In genomic region chr6:167735498-167736201, GRCh38 we compare ENCODE assay signal across 1 cellular context.
TF ChIP-seq lines count a peak whose summit lies in the region.

No MANE protein-coding gene starts in this region.

TF ChIP-seq in HepG2, 621 proteins besides CTCF, POLR2A, EP300 and RAD21 (continued from another document and continues in another):
- TF ChIP-seq, protein P1, sequence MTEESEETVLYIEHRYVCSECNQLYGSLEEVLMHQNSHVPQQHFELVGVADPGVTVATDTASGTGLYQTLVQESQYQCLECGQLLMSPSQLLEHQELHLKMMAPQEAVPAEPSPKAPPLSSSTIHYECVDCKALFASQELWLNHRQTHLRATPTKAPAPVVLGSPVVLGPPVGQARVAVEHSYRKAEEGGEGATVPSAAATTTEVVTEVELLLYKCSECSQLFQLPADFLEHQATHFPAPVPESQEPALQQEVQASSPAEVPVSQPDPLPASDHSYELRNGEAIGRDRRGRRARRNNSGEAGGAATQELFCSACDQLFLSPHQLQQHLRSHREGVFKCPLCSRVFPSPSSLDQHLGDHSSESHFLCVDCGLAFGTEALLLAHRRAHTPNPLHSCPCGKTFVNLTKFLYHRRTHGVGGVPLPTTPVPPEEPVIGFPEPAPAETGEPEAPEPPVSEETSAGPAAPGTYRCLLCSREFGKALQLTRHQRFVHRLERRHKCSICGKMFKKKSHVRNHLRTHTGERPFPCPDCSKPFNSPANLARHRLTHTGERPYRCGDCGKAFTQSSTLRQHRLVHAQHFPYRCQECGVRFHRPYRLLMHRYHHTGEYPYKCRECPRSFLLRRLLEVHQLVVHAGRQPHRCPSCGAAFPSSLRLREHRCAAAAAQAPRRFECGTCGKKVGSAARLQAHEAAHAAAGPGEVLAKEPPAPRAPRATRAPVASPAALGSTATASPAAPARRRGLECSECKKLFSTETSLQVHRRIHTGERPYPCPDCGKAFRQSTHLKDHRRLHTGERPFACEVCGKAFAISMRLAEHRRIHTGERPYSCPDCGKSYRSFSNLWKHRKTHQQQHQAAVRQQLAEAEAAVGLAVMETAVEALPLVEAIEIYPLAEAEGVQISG (CRISPR knock-in tag; IDR thresholded peaks at IDR 0.05): no peak; the same call in 1 of the 2 replicates
- TF ChIP-seq ZNF446 (CRISPR knock-in tag; IDR thresholded peaks at IDR 0.05) (peak; percentile 22; the same call in 1 of the 2 replicates), PHF5A (CRISPR knock-in tag; IDR thresholded peaks at IDR 0.05; ENCODE audit: low read depth, unreplicated experiment) (no peak), ZMYM4 (CRISPR knock-in tag; IDR thresholded peaks at IDR 0.05) (peak; percentile 94), ZNF547 (CRISPR knock-in tag; IDR thresholded peaks at IDR 0.05) (peak; percentile 68), ZNF280D (CRISPR knock-in tag; IDR thresholded peaks at IDR 0.05) (peak; percentile 99), HNRNPL (IDR thresholded peaks at IDR 0.05; ENCODE audit: low read depth, low read length) (0 out of 2 replicates have a peak, but pooled peaks have one; percentile 22), SMAD3 (CRISPR knock-in tag; IDR thresholded peaks at IDR 0.05) (no peak), ZNF660 (CRISPR knock-in tag; IDR thresholded peaks at IDR 0.05; ENCODE audit: borderline replicate concordance, low read depth) (no peak), NR2F6 (IDR thresholded peaks at IDR 0.05) (peak; percentile 100), NR2F6 (CRISPR knock-in tag; IDR thresholded peaks at IDR 0.05) (peak; percentile 96), ZNF124 (CRISPR knock-in tag; IDR thresholded peaks at IDR 0.05) (0 out of 2 replicates have a peak, but pooled peaks have one; percentile 38), ZNF607 (CRISPR knock-in tag; IDR thresholded peaks at IDR 0.05; ENCODE audit: borderline replicate concordance) (0 out of 2 replicates have a peak, but pooled peaks have one; percentile 73), ZNF431 (CRISPR knock-in tag; IDR thresholded peaks at IDR 0.05; ENCODE audit: borderline replicate concordance, low read depth) (peak; percentile 80), ZNF292 (CRISPR knock-in tag; IDR thresholded peaks at IDR 0.05; ENCODE audit: borderline replicate concordance, low read depth) (peak; percentile 96), FOXC1 (CRISPR knock-in tag; IDR thresholded peaks at IDR 0.05; ENCODE audit: borderline replicate concordance) (0 out of 2 replicates have a peak, but pooled peaks have one; percentile 43), SALL1 (CRISPR knock-in tag; IDR thresholded peaks at IDR 0.05) (peak; percentile 97), ZNF550 (CRISPR knock-in tag; IDR thresholded peaks at IDR 0.05; ENCODE audit: borderline replicate concordance) (0 out of 2 replicates have a peak, but pooled peaks have one; percentile 30), NR2F1 (CRISPR knock-in tag; IDR thresholded peaks at IDR 0.05) (peak; percentile 99), TARDBP (CRISPR knock-in tag; IDR thresholded peaks at IDR 0.05) (peak; percentile 66; the same call in 1 of the 2 replicates), NCOA2 (CRISPR knock-in tag; IDR thresholded peaks at IDR 0.05) (peak; percentile 60; the same call in 1 of the 2 replicates), CCAR2 (optimal IDR thresholded peaks at IDR 0.05; ENCODE audit: low read depth, low read length) (no peak), TBL1XR1 (IDR thresholded peaks at IDR 0.05; ENCODE audit: borderline replicate concordance, low read length, partially characterized antibody) (peak; percentile 79), ZNF740 (CRISPR knock-in tag; IDR thresholded peaks at IDR 0.05) (peak; percentile 68), GATAD2A (CRISPR knock-in tag; IDR thresholded peaks at IDR 0.05) (peak; percentile 77), PTBP1 (IDR thresholded peaks at IDR 0.05; ENCODE audit: low read depth, low read length, poor library complexity, severe bottlenecking) (peak; percentile 54), SALL2 (CRISPR knock-in tag; IDR thresholded peaks at IDR 0.05) (peak; percentile 68), BORCS8-MEF2B (CRISPR knock-in tag; IDR thresholded peaks at IDR 0.05) (peak; percentile 18; the same call in 1 of the 2 replicates), MAX (IDR thresholded peaks at IDR 0.05) (peak; percentile 80), ZBTB38 (CRISPR knock-in tag; IDR thresholded peaks at IDR 0.05) (peak; percentile 93; the same call in 1 of the 2 replicates), POGZ (CRISPR knock-in tag; IDR thresholded peaks at IDR 0.05) (peak; percentile 95), ZNF674 (CRISPR knock-in tag; IDR thresholded peaks at IDR 0.05; ENCODE audit: low read depth) (0 out of 2 replicates have a peak, but pooled peaks have one; percentile 34), TEAD3 (CRISPR knock-in tag; optimal IDR thresholded peaks at IDR 0.05; ENCODE audit: borderline replicate concordance) (peak; percentile 51), KDM5A (IDR thresholded peaks at IDR 0.05; ENCODE audit: borderline replicate concordance, low read length) (no peak), ZNF501 (CRISPR knock-in tag; IDR thresholded peaks at IDR 0.05) (peak; percentile 87), PATZ1 (CRISPR knock-in tag; IDR thresholded peaks at IDR 0.05) (peak; percentile 82), KLF16 (CRISPR knock-in tag; IDR thresholded peaks at IDR 0.05) (0 out of 4 replicates have a peak, but pooled peaks of 1 of the 2 experiments have one; percentile 23), ZNF878 (CRISPR knock-in tag; IDR thresholded peaks at IDR 0.05) (no peak), KDM1A (CRISPR knock-in tag; IDR thresholded peaks at IDR 0.05) (peak; percentile 74; the same call in 1 of the 2 replicates), ZNF589 (CRISPR knock-in tag; conservative IDR thresholded peaks at IDR 0.05) (0 out of 2 replicates have a peak, but pooled peaks have one; percentile 44), ZFP36L1 (CRISPR knock-in tag; IDR thresholded peaks at IDR 0.05) (0 out of 2 replicates have a peak, but pooled peaks have one; percentile 63), GABPA (IDR thresholded peaks at IDR 0.05; ENCODE audit: low read depth, low read length) (no peak), GABPA (CRISPR knock-in tag; IDR thresholded peaks at IDR 0.05; ENCODE audit: low read depth) (peak; percentile 61), ZNF441 (CRISPR knock-in tag; IDR thresholded peaks at IDR 0.05; ENCODE audit: borderline replicate concordance) (0 out of 2 replicates have a peak, but pooled peaks have one; percentile 45), BCL6 (CRISPR knock-in tag; IDR thresholded peaks at IDR 0.05) (peak; percentile 70), FOXO1 (CRISPR knock-in tag; IDR thresholded peaks at IDR 0.05) (peak; percentile 25; the same call in 1 of the 2 replicates), ZNF558 (CRISPR knock-in tag; IDR thresholded peaks at IDR 0.05; ENCODE audit: borderline replicate concordance) (no peak), MBNL3 (CRISPR knock-in tag; conservative IDR thresholded peaks at IDR 0.05) (no peak), ZNF670 (CRISPR knock-in tag; IDR thresholded peaks at IDR 0.05; ENCODE audit: borderline replicate concordance) (peak; percentile 64), ZNF556 (CRISPR knock-in tag; IDR thresholded peaks at IDR 0.05; ENCODE audit: borderline replicate concordance) (peak; percentile 89; the same call in 1 of the 2 replicates), ZFX (CRISPR knock-in tag; IDR thresholded peaks at IDR 0.05; ENCODE audit: low read depth) (peak; percentile 54; the same call in 1 of the 2 replicates), NONO (IDR thresholded peaks at IDR 0.05) (no peak), NONO (CRISPR knock-in tag; conservative IDR thresholded peaks at IDR 0.05) (peak; percentile 99), NCOA5 (CRISPR knock-in tag; IDR thresholded peaks at IDR 0.05) (no peak)
- TF ChIP-seq, protein P2, sequence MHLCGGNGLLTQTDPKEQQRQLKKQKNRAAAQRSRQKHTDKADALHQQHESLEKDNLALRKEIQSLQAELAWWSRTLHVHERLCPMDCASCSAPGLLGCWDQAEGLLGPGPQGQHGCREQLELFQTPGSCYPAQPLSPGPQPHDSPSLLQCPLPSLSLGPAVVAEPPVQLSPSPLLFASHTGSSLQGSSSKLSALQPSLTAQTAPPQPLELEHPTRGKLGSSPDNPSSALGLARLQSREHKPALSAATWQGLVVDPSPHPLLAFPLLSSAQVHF (CRISPR knock-in tag; IDR thresholded peaks at IDR 0.05): 0 out of 2 replicates have a peak, but pooled peaks have one; percentile 51
- TF ChIP-seq, protein P3, sequence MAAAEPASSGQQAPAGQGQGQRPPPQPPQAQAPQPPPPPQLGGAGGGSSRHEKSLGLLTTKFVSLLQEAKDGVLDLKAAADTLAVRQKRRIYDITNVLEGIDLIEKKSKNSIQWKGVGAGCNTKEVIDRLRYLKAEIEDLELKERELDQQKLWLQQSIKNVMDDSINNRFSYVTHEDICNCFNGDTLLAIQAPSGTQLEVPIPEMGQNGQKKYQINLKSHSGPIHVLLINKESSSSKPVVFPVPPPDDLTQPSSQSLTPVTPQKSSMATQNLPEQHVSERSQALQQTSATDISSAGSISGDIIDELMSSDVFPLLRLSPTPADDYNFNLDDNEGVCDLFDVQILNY (CRISPR knock-in tag; conservative IDR thresholded peaks at IDR 0.05): no peak
- TF ChIP-seq, protein P4, sequence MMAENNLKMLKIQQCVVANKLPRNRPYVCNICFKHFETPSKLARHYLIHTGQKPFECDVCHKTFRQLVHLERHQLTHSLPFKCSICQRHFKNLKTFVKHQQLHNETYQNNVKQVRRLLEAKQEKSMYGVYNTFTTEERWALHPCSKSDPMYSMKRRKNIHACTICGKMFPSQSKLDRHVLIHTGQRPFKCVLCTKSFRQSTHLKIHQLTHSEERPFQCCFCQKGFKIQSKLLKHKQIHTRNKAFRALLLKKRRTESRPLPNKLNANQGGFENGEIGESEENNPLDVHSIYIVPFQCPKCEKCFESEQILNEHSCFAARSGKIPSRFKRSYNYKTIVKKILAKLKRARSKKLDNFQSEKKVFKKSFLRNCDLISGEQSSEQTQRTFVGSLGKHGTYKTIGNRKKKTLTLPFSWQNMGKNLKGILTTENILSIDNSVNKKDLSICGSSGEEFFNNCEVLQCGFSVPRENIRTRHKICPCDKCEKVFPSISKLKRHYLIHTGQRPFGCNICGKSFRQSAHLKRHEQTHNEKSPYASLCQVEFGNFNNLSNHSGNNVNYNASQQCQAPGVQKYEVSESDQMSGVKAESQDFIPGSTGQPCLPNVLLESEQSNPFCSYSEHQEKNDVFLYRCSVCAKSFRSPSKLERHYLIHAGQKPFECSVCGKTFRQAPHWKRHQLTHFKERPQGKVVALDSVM (CRISPR knock-in tag; IDR thresholded peaks at IDR 0.05): peak; percentile 89
- TF ChIP-seq, protein P5, sequence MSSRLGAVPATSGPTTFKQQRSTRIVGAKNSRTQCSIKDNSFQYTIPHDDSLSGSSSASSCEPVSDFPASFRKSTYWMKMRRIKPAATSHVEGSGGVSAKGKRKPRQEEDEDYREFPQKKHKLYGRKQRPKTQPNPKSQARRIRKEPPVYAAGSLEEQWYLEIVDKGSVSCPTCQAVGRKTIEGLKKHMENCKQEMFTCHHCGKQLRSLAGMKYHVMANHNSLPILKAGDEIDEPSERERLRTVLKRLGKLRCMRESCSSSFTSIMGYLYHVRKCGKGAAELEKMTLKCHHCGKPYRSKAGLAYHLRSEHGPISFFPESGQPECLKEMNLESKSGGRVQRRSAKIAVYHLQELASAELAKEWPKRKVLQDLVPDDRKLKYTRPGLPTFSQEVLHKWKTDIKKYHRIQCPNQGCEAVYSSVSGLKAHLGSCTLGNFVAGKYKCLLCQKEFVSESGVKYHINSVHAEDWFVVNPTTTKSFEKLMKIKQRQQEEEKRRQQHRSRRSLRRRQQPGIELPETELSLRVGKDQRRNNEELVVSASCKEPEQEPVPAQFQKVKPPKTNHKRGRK (CRISPR knock-in tag; IDR thresholded peaks at IDR 0.05): no peak
